8 cellular contexts compared by ENCODE assay signal in the genomic region with DNA sequence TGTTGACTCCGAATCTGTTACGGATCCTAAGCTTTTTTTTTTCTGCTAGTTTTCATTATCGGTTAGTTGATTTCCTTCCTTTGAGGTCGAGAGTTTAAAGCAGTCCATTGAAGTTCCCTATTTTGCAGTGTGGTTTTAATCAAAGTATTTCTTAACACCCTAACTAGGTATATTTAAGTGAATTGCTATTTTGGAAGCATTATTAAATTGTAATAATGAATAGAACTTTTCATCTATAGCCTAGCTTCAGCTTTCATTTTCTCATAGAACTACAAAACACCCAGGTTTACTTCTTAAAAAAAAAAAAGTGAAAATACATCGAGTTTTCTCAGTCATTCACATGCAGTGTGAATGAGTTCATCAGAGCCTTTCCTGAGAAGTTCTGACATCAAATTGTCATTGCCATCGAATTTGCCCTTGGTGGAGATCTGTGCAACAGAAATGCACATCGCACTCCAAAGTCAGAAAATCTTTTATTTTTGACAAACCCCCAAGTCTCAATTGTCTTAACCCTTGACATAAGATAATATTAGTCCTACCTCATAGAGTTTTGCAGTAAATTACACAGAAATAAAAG. TPM values are rescaled to one million over a fixed set of nuclear protein-coding genes. Genes with fewer than 3 reads are reported as not detected.
DNase-seq lines count a peak whose midpoint lies in the region; ATAC-seq, FAIRE-seq and TF ChIP-seq lines count a peak whose summit lies in the region.

No MANE protein-coding gene starts in this region.

- intact Hi-C loops in K562 (cut with micrococcal nuclease): loop anchor here (2.0 kb wide), 1 partner anchor 16 kb away; no protein-coding TSS in a partner anchor
- intact Hi-C loops in mucosa of descending colon (cut with DNase I, micrococcal nuclease): no loop called here

- peaks cover 10% of the 10 kb centered on the region for H3K9me1 ChIP-seq in K562 (ENCODE audit: control insufficient read depth, insufficient read depth, low read length)

- DNase-seq in K562 (ENCODE audit: extremely low read depth in 1 of 4, low spot score in 3 of 4) (no peak), mucosa of descending colon (no peak), NCI-H446 treated with DMSO at 0.1 percent for 48 hours (lab: John Stamatoyannopoulos, UW) (no peak), RKO (ENCODE audit: low spot score) (no peak), NCI-H2081 (lab: John Stamatoyannopoulos, UW) (no peak)

- peak; percentile 50; the same call in 1 of the 2 replicates for TF ChIP-seq EP300 in K562 (IDR thresholded peaks at IDR 0.05; ENCODE audit: low read length)

- CTCF ChIA-PET in K562 (lab: Yijun Ruan, JAX; ENCODE audit: low intra/inter-chr PET ratio): interaction anchor here (0.7 kb wide), 1 partner anchor 326 kb away, joined by 4 read pairs; no protein-coding TSS in a partner anchor

- H3K4me3 ChIP-seq in K562 (peak overlapping the region; percentile 94), mucosa of descending colon (peak overlapping the region; percentile 20)

- TF ChIP-seq POLR2A in K562 (conservative IDR thresholded peaks at IDR 0.05): no peak

- TF ChIP-seq CTCF in K562 (IDR thresholded peaks at IDR 0.05 in 2 of 3, conservative IDR thresholded peaks at IDR 0.05 in 1 of 3; ENCODE audit: insufficient read depth in 2 of 3, low read depth in 1 of 3, low read length in 3 of 3) (no peak), mucosa of descending colon (IDR thresholded peaks at IDR 0.05) (no peak)

- H3K9ac ChIP-seq in K562 (ENCODE audit: insufficient read depth in 1 of 2, low read depth in 2 of 2, low read length in 2 of 2): peak overlapping the region; percentile 86 to 99

- FAIRE-seq in K562 (lab: Jason Lieb, UNC): peak; percentile 15

- peak overlapping the region; percentile 79 for H2AFZ ChIP-seq in K562 (ENCODE audit: low read depth, low read length)

- H3K36me3 ChIP-seq in KOPT-K1 (ENCODE audit: insufficient read depth, low read length) (no peaks in the 10 kb centered on the region; the same call in 1 of the 2 replicates), K562 (ENCODE audit: control insufficient read depth, insufficient read depth, low read length) (peaks cover 18% of the 10 kb centered on the region; the same call in 1 of the 3 replicates), mucosa of descending colon (ENCODE audit: low read depth) (no peaks in the 10 kb centered on the region)

- peak overlapping the region; percentile 88 for H3K4me2 ChIP-seq in K562 (ENCODE audit: insufficient read depth, low read length)

- WGBS in K562 (ENCODE audit: insufficient coverage, low coverage, missing lambda C conversion rate): 8% methylated on average over 7 of the region's 7 CpGs

- ATAC-seq in GM18907 (IDR thresholded peaks at IDR 0.05; ENCODE audit: unreplicated experiment): peak; percentile 6
- ATAC-seq in K562: no peak
- no peak for ATAC-seq in mucosa of descending colon
- no peak for ATAC-seq in GM19467 (IDR thresholded peaks at IDR 0.05; ENCODE audit: unreplicated experiment)

- H4K20me1 ChIP-seq in K562 (replicated peaks; ENCODE audit: control insufficient read depth, insufficient read depth, low read length): peaks cover 30% of the 10 kb centered on the region

- peaks cover 27% of the 10 kb centered on the region in 2 experiments for H3K4me1 ChIP-seq in K562 (replicated peaks in 1 of 2; ENCODE audit: control insufficient read depth in 2 of 2, insufficient read depth in 2 of 2, low read length in 2 of 2)
- peaks cover 17% of the 10 kb centered on the region for H3K4me1 ChIP-seq in mucosa of descending colon (ENCODE audit: low read depth)

- POLR2A ChIA-PET in K562 (lab: Yijun Ruan, JAX): interaction anchor here (0.6 to 2.0 kb wide), 9 partner anchors 11 to 1881 kb away, joined by 3 to 16 read pairs (median 3); no protein-coding TSS in a partner anchor

- no peak for TF ChIP-seq RAD21 in K562 (CRISPR knock-in tag; conservative IDR thresholded peaks at IDR 0.05 in 1 of 2, IDR thresholded peaks at IDR 0.05 in 1 of 2)

- H3K79me2 ChIP-seq in K562 (ENCODE audit: control insufficient read depth, insufficient read depth, low read length): peaks cover 40% of the 10 kb centered on the region

- peak overlapping the region; percentile 93 for H3K27ac ChIP-seq in KOPT-K1 (ENCODE audit: low read depth, low read length, poor library complexity, severe bottlenecking)
- H3K27ac ChIP-seq in K562 (ENCODE audit: extremely low read depth, low read depth, low read length): peak overlapping the region; percentile 87

- no peaks in the 10 kb centered on the region for H3K27me3 ChIP-seq in K562 (ENCODE audit: control insufficient read depth in 2 of 2, insufficient read depth in 2 of 2, low read length in 2 of 2)

- H3K9me3 ChIP-seq in KOPT-K1 (ENCODE audit: insufficient read depth, low read length, poor library complexity, severe bottlenecking): no peaks in the 10 kb centered on the region
- peaks cover 8% of the 10 kb centered on the region; the same call in 1 of the 2 replicates for H3K9me3 ChIP-seq in K562 (replicated peaks; ENCODE audit: control insufficient read depth, insufficient read depth, low read depth, low read length)
- no peaks in the 10 kb centered on the region for H3K9me3 ChIP-seq in mucosa of descending colon

- in situ Hi-C loops in K562 (cut with MboI): no loop called here

- BruUV-seq in K562 (replicated peaks; lab: Mats Ljungman, UMichigan): no TSS peak

TF ChIP-seq in K562, 482 proteins besides CTCF, POLR2A, EP300 and RAD21 (continues in another document):
- TF ChIP-seq GTF2E2 (tag; IDR thresholded peaks at IDR 0.05) (0 out of 2 replicates have a peak, but pooled peaks have one; percentile 45), ZNF253 (CRISPR knock-in tag; conservative IDR thresholded peaks at IDR 0.05) (0 out of 2 replicates have a peak, but pooled peaks have one; percentile 58), POLR2H (tag; IDR thresholded peaks at IDR 0.05; ENCODE audit: low read depth) (peak; percentile 75; the same call in 1 of the 2 replicates), SMARCA5 (IDR thresholded peaks at IDR 0.05) (0 out of 2 replicates have a peak, but pooled peaks have one; percentile 34), TGIF2 (CRISPR knock-in tag; IDR thresholded peaks at IDR 0.05) (no peak), FOXM1 (IDR thresholded peaks at IDR 0.05; ENCODE audit: low read depth) (peak; percentile 19; the same call in 1 of the 2 replicates), FOXM1 (CRISPR knock-in tag; IDR thresholded peaks at IDR 0.05; ENCODE audit: low read depth) (no peak), SOX6 (IDR thresholded peaks at IDR 0.05) (peak; percentile 48; the same call in 1 of the 2 replicates), TRIM24 (IDR thresholded peaks at IDR 0.05) (peak in 1 of 2 experiments; percentile 50; a peak in 3 of 4 replicates), ELF4 (CRISPR knock-in tag; IDR thresholded peaks at IDR 0.05) (peak; percentile 73; the same call in 1 of the 2 replicates), ZNF707 (CRISPR knock-in tag; conservative IDR thresholded peaks at IDR 0.05) (0 out of 2 replicates have a peak, but pooled peaks have one; percentile 13)
- TF ChIP-seq, protein P1, sequence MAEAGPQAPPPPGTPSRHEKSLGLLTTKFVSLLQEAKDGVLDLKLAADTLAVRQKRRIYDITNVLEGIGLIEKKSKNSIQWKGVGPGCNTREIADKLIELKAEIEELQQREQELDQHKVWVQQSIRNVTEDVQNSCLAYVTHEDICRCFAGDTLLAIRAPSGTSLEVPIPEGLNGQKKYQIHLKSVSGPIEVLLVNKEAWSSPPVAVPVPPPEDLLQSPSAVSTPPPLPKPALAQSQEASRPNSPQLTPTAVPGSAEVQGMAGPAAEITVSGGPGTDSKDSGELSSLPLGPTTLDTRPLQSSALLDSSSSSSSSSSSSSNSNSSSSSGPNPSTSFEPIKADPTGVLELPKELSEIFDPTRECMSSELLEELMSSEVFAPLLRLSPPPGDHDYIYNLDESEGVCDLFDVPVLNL (CRISPR knock-in tag; IDR thresholded peaks at IDR 0.05; ENCODE audit: low read depth): no peak
- TF ChIP-seq, protein P2, sequence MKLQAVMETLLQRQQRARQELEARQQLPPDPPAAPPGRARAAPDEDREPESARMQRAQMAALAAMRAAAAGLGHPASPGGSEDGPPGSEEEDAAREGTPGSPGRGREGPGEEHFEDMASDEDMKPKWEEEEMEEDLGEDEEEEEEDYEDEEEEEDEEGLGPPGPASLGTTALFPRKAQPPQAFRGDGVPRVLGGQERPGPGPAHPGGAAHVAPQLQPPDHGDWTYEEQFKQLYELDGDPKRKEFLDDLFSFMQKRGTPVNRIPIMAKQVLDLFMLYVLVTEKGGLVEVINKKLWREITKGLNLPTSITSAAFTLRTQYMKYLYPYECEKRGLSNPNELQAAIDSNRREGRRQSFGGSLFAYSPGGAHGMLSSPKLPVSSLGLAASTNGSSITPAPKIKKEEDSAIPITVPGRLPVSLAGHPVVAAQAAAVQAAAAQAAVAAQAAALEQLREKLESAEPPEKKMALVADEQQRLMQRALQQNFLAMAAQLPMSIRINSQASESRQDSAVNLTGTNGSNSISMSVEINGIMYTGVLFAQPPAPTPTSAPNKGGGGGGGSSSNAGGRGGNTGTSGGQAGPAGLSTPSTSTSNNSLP (IDR thresholded peaks at IDR 0.05; ENCODE audit: borderline replicate concordance, low read depth, low read length): peak; percentile 90; the same call in 1 of the 2 replicates

RNA-seq across cellular contexts. Expression of a gene that starts 1.1 kb away (rescaled TPM):
- 218 and 419 TPM in 2 replicates for total RNA-seq in K562 (2011; cell fraction: chromatin; rRNA removed; ENCODE audit: low replicate concordance)
- total RNA-seq in K562 (2011; cell fraction: nucleolus; rRNA removed): 192 and 198 TPM in 2 replicates
- 268 and 304 TPM in 2 replicates for total RNA-seq in K562 (2011; cell fraction: nucleoplasm; rRNA removed)
- 102 and 116 TPM in 2 replicates for total RNA-seq in K562 (2014; rRNA removed)
- total RNA-seq in K562 (2014; rRNA removed; fragmentation: Illumina TruSeq; extraction: Trizol): 205 and 234 TPM in 2 replicates
- 177 and 192 TPM in 2 replicates for total RNA-seq in K562 (2015; rRNA removed; fragmentation: Illumina TruSeq; extraction: Trizol)
- 229 and 235 TPM in 2 replicates for total RNA-seq in K562 (2021)
- polyA plus RNA-seq in K562 (2011; rRNA removed): 170 and 197 TPM in 2 replicates
- 90.3 and 164 TPM in 2 replicates for polyA plus RNA-seq in K562 (2011; cell fraction: cytosol; rRNA removed)
- 137 and 143 TPM in 2 replicates for polyA plus RNA-seq in K562 (2011; cell fraction: nucleus; rRNA removed)
- polyA plus RNA-seq in K562 (2012): 106 and 154 TPM in 2 replicates
- 160 and 197 TPM in 2 replicates for polyA plus RNA-seq in K562 (2014; fragmentation: Illumina TruSeq; extraction: Trizol)
- 100 to 1,000 TPM; 203 to 217 TPM for polyA plus RNA-seq in K562 (2014; fragmentation: Nextera tagmentation; extraction: Ambion mirVana)
- polyA plus RNA-seq in K562 (2014; rRNA removed): 144 and 147 TPM in 2 replicates
- polyA minus RNA-seq in K562 (2011; rRNA and poly(A)+ RNA removed): 186 and 194 TPM in 2 replicates
- 95.8 and 96.2 TPM in 2 replicates for polyA minus RNA-seq in K562 (2011; cell fraction: cytosol; rRNA and poly(A)+ RNA removed)
- polyA minus RNA-seq in K562 (2011; cell fraction: nucleus; rRNA and poly(A)+ RNA removed): 102 and 157 TPM in 2 replicates
- total RNA-seq in mucosa of descending colon: 100 to 1,000 TPM in 2 of 3 donors, 10 to 100 TPM in 1; 87.9 to 161 (median 123) TPM
